Comparison of ENCODE assay signal across 19 cellular contexts in the genomic region with DNA sequence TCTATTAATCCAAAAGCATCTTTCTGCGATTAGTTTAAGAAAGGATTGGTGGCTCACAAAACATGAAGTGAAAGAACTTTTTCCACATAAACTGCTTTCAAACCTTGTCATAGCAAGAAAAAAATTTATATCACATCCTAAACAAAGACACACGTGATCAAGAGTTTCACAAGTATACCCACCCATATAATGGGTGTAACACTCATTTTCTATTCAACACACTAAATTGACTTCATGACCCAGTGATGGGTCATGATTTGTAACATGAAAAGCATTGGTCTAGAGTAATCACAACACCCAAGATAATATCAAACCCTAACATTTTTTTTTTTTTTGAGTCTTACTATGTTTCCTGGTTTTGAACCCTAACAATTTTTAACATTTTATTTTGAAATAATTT. TPM values are rescaled to one million over a fixed set of nuclear protein-coding genes. Genes with fewer than 3 reads are reported as not detected.
DNase-seq lines count a peak whose midpoint lies in the region; ATAC-seq and TF ChIP-seq lines count a peak whose summit lies in the region.
"Had no signal": no experiment of that assay in that cellular context is flagged by ENCODE, and none has a peak within 500 bp of the region (broad histone marks: within the 10 kb centered on the region; RNA-seq: fewer than 3 reads in every experiment).

No MANE protein-coding gene starts in this region.

- H3K4me1 Mint-ChIP-seq in activated naive CD4-positive, alpha-beta T cell treated with anti-CD3 and anti-CD28 coated beads, Interleukin-2, amount 50 U/mL, for 24 hours, result peaks cover 8% of the 10 kb centered on the region
- H3K4me1 Mint-ChIP-seq in HFFc6 (ENCODE audit: low read depth), result no peaks in the 10 kb centered on the region
- peaks cover 15% of the 10 kb centered on the region for H3K4me1 Mint-ChIP-seq in activated naive CD8-positive, alpha-beta T cell treated with anti-CD3 and anti-CD28 coated beads for 36 hours
- no peaks in the 10 kb centered on the region for H3K4me1 Mint-ChIP-seq in stimulated activated effector memory CD8-positive, alpha-beta T cell treated with anti-CD3 and anti-CD28 coated beads, Interleukin-12 subunit alpha, Interleukin-12 subunit beta, amount 100 ng/mL, for 72 hours
- H3K4me1 Mint-ChIP-seq: H9 had no signal

- H3K9me3 Mint-ChIP-seq in activated naive CD4-positive, alpha-beta T cell treated with anti-CD3 and anti-CD28 coated beads, Interleukin-2, amount 50 U/mL, for 24 hours, result no peaks in the 10 kb centered on the region
- no peaks in the 10 kb centered on the region for H3K9me3 Mint-ChIP-seq in HFFc6
- no peaks in the 10 kb centered on the region for H3K9me3 Mint-ChIP-seq in activated naive CD8-positive, alpha-beta T cell treated with anti-CD3 and anti-CD28 coated beads for 36 hours
- no peaks in the 10 kb centered on the region for H3K9me3 Mint-ChIP-seq in stimulated activated effector memory CD8-positive, alpha-beta T cell treated with anti-CD3 and anti-CD28 coated beads, Interleukin-12 subunit alpha, Interleukin-12 subunit beta, amount 100 ng/mL, for 72 hours
- H3K9me3 Mint-ChIP-seq: H9 had no signal

- no peaks in the 10 kb centered on the region for H3K27me3 Mint-ChIP-seq in activated naive CD4-positive, alpha-beta T cell treated with anti-CD3 and anti-CD28 coated beads, Interleukin-2, amount 50 U/mL, for 24 hours
- no peaks in the 10 kb centered on the region for H3K27me3 Mint-ChIP-seq in HFFc6 (ENCODE audit: insufficient read depth)
- no peaks in the 10 kb centered on the region for H3K27me3 Mint-ChIP-seq in activated naive CD8-positive, alpha-beta T cell treated with anti-CD3 and anti-CD28 coated beads for 36 hours

- DNase-seq in activated naive CD4-positive, alpha-beta T cell (lab: John Stamatoyannopoulos, UW), result no peak
- DNase-seq in HFFc6 (no peak), GM19240 (ENCODE audit: insufficient read length, low spot score) (no peak)
- no peak for DNase-seq in activated naive CD8-positive, alpha-beta T cell treated with anti-CD3 and anti-CD28 coated beads for 36 hours
- DNase-seq in stimulated activated effector memory CD8-positive, alpha-beta T cell treated with anti-CD3 and anti-CD28 coated beads, Interleukin-12 subunit alpha, Interleukin-12 subunit beta, amount 100 ng/mL, for 72 hours (ENCODE audit: low spot score in 2 of 2), result no peak
- DNase-seq: ACHN; C1 segment of cervical spinal cord; DND-41; H9; NCI-H1092; NCI-H146; NCI-H2029 treated with DMSO at 0.1 percent for 48 hours; NCI-H2171; NCI-H526; NK-92 treated with Interleukin-12 subunit alpha and Interleukin-12 subunit beta, amount 100 ng/mL, for 24 hours had no signal

- no peak for TF ChIP-seq CTCF in HFFc6 (IDR thresholded peaks at IDR 0.05)

- peaks cover 17% of the 10 kb centered on the region for H3K36me3 Mint-ChIP-seq in activated naive CD4-positive, alpha-beta T cell treated with anti-CD3 and anti-CD28 coated beads, Interleukin-2, amount 50 U/mL, for 24 hours
- H3K36me3 Mint-ChIP-seq in HFFc6 (ENCODE audit: low read depth), result peaks cover 47% of the 10 kb centered on the region
- peaks cover 39% of the 10 kb centered on the region for H3K36me3 Mint-ChIP-seq in activated naive CD8-positive, alpha-beta T cell treated with anti-CD3 and anti-CD28 coated beads for 36 hours
- H3K36me3 Mint-ChIP-seq in stimulated activated effector memory CD8-positive, alpha-beta T cell treated with anti-CD3 and anti-CD28 coated beads, Interleukin-12 subunit alpha, Interleukin-12 subunit beta, amount 100 ng/mL, for 72 hours, result peaks cover 100% of the 10 kb centered on the region

- H3K27ac Mint-ChIP-seq in activated naive CD4-positive, alpha-beta T cell treated with anti-CD3 and anti-CD28 coated beads, Interleukin-2, amount 50 U/mL, for 24 hours, result peak overlapping the region; percentile 12
- H3K27ac Mint-ChIP-seq in HFFc6, result peak overlapping the region; percentile 23; the same call in 1 of the 2 replicates
- H3K27ac Mint-ChIP-seq in activated naive CD8-positive, alpha-beta T cell treated with anti-CD3 and anti-CD28 coated beads for 36 hours, result peak overlapping the region; percentile 52
- H3K27ac Mint-ChIP-seq in stimulated activated effector memory CD8-positive, alpha-beta T cell treated with anti-CD3 and anti-CD28 coated beads, Interleukin-12 subunit alpha, Interleukin-12 subunit beta, amount 100 ng/mL, for 72 hours, result peak overlapping the region; percentile 51
- H3K27ac Mint-ChIP-seq: H9 had no signal

- H3K4me3 Mint-ChIP-seq in activated naive CD4-positive, alpha-beta T cell treated with anti-CD3 and anti-CD28 coated beads, Interleukin-2, amount 50 U/mL, for 24 hours, result no peak overlapping the region
- no peak overlapping the region for H3K4me3 Mint-ChIP-seq in HFFc6
- H3K4me3 Mint-ChIP-seq in activated naive CD8-positive, alpha-beta T cell treated with anti-CD3 and anti-CD28 coated beads for 36 hours, result no peak overlapping the region
- H3K4me3 Mint-ChIP-seq in stimulated activated effector memory CD8-positive, alpha-beta T cell treated with anti-CD3 and anti-CD28 coated beads, Interleukin-12 subunit alpha, Interleukin-12 subunit beta, amount 100 ng/mL, for 72 hours, result no peak overlapping the region
- H3K4me3 Mint-ChIP-seq: H9 had no signal

- no peak for ATAC-seq in stimulated activated effector memory CD8-positive, alpha-beta T cell treated with anti-CD3 and anti-CD28 coated beads, Interleukin-12 subunit alpha, Interleukin-12 subunit beta, amount 100 ng/mL, for 72 hours
- ATAC-seq in GM21723 (IDR thresholded peaks at IDR 0.05; ENCODE audit: unreplicated experiment) (no peak), HG02763 (IDR thresholded peaks at IDR 0.05; ENCODE audit: unreplicated experiment) (no peak)
- ATAC-seq: Right ventricle myocardium inferior had no signal

RNA-seq across cellular contexts. Expression of a gene that starts 17.6 kb away (rescaled TPM):
- 10 to 100 TPM; 50.1 to 66.3 (median 57.7) TPM for total RNA-seq in HFFc6 (2021; fragmentation: NEBNext Ultra II Directional; extraction: Animal tissue kit (Norgen Biotek cat#: 25700))
- total RNA-seq in activated naive CD8-positive, alpha-beta T cell treated with anti-CD3 and anti-CD28 coated beads for 36 hours, result 10 to 100 TPM; 90.3 to 91.9 TPM

RNA-seq across cellular contexts. Expression of a gene that starts 29.7 kb away (rescaled TPM):
- 10 to 100 TPM; 23.9 to 28.2 (median 25.5) TPM for total RNA-seq in HFFc6 (2021; fragmentation: NEBNext Ultra II Directional; extraction: Animal tissue kit (Norgen Biotek cat#: 25700))
- 10 to 100 TPM; 61.5 to 66.8 TPM for total RNA-seq in activated naive CD8-positive, alpha-beta T cell treated with anti-CD3 and anti-CD28 coated beads for 36 hours

RNA-seq across cellular contexts. Expression of a gene that starts 32.6 kb away (rescaled TPM):
- 100 to 1,000 TPM; 170 to 191 (median 183) TPM for total RNA-seq in HFFc6 (2021; fragmentation: NEBNext Ultra II Directional; extraction: Animal tissue kit (Norgen Biotek cat#: 25700))
- total RNA-seq in activated naive CD8-positive, alpha-beta T cell treated with anti-CD3 and anti-CD28 coated beads for 36 hours, result 100 to 1,000 TPM; 168 to 170 TPM
